1 cellular context compared by ENCODE assay signal in the genomic region with DNA sequence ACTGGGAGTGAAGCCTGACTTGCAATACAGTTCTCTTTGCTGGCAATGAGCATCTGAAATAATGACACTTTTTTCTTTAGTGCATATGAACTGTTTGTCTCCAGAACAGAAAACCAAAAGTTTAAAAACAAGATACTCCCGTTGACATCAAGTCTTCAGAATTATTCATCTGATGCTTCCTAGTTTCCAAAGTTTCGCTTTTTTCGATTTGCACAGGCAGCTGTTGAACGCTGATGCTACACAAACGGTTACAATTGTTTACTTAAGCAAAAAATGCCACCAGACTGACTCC.
TF ChIP-seq lines count a peak whose summit lies in the region.

No MANE protein-coding gene starts in this region.

TF ChIP-seq in GM12878, 131 proteins besides CTCF, POLR2A, EP300 and RAD21 (continued from another document):
- TF ChIP-seq BMI1 (IDR thresholded peaks at IDR 0.05; ENCODE audit: borderline replicate concordance): no peak
- TF ChIP-seq CBX3 (IDR thresholded peaks at IDR 0.05; ENCODE audit: borderline replicate concordance, low read depth): no peak
- no peak for TF ChIP-seq STAT1 (conservative IDR thresholded peaks at IDR 0.05)
- TF ChIP-seq FOXK2 (IDR thresholded peaks at IDR 0.05): no peak
- TF ChIP-seq POLR2AphosphoS5 (IDR thresholded peaks at IDR 0.05; ENCODE audit: low read length): no peak
- TF ChIP-seq, protein P1, sequence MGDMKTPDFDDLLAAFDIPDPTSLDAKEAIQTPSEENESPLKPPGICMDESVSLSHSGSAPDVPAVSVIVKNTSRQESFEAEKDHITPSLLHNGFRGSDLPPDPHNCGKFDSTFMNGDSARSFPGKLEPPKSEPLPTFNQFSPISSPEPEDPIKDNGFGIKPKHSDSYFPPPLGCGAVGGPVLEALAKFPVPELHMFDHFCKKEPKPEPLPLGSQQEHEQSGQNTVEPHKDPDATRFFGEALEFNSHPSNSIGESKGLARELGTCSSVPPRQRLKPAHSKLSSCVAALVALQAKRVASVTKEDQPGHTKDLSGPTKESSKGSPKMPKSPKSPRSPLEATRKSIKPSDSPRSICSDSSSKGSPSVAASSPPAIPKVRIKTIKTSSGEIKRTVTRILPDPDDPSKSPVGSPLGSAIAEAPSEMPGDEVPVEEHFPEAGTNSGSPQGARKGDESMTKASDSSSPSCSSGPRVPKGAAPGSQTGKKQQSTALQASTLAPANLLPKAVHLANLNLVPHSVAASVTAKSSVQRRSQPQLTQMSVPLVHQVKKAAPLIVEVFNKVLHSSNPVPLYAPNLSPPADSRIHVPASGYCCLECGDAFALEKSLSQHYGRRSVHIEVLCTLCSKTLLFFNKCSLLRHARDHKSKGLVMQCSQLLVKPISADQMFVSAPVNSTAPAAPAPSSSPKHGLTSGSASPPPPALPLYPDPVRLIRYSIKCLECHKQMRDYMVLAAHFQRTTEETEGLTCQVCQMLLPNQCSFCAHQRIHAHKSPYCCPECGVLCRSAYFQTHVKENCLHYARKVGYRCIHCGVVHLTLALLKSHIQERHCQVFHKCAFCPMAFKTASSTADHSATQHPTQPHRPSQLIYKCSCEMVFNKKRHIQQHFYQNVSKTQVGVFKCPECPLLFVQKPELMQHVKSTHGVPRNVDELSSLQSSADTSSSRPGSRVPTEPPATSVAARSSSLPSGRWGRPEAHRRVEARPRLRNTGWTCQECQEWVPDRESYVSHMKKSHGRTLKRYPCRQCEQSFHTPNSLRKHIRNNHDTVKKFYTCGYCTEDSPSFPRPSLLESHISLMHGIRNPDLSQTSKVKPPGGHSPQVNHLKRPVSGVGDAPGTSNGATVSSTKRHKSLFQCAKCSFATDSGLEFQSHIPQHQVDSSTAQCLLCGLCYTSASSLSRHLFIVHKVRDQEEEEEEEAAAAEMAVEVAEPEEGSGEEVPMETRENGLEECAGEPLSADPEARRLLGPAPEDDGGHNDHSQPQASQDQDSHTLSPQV (IDR thresholded peaks at IDR 0.05): no peak
- no peak for TF ChIP-seq IKZF2 (IDR thresholded peaks at IDR 0.05)
- no peak for TF ChIP-seq ZZZ3 (IDR thresholded peaks at IDR 0.05; ENCODE audit: control insufficient read depth, insufficient read length, low read depth)
- TF ChIP-seq MTA2 (IDR thresholded peaks at IDR 0.05; ENCODE audit: low read depth): no peak
- TF ChIP-seq, protein P2, sequence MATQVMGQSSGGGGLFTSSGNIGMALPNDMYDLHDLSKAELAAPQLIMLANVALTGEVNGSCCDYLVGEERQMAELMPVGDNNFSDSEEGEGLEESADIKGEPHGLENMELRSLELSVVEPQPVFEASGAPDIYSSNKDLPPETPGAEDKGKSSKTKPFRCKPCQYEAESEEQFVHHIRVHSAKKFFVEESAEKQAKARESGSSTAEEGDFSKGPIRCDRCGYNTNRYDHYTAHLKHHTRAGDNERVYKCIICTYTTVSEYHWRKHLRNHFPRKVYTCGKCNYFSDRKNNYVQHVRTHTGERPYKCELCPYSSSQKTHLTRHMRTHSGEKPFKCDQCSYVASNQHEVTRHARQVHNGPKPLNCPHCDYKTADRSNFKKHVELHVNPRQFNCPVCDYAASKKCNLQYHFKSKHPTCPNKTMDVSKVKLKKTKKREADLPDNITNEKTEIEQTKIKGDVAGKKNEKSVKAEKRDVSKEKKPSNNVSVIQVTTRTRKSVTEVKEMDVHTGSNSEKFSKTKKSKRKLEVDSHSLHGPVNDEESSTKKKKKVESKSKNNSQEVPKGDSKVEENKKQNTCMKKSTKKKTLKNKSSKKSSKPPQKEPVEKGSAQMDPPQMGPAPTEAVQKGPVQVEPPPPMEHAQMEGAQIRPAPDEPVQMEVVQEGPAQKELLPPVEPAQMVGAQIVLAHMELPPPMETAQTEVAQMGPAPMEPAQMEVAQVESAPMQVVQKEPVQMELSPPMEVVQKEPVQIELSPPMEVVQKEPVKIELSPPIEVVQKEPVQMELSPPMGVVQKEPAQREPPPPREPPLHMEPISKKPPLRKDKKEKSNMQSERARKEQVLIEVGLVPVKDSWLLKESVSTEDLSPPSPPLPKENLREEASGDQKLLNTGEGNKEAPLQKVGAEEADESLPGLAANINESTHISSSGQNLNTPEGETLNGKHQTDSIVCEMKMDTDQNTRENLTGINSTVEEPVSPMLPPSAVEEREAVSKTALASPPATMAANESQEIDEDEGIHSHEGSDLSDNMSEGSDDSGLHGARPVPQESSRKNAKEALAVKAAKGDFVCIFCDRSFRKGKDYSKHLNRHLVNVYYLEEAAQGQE (IDR thresholded peaks at IDR 0.05; ENCODE audit: low read depth, low read length): no peak
- TF ChIP-seq, protein P3, sequence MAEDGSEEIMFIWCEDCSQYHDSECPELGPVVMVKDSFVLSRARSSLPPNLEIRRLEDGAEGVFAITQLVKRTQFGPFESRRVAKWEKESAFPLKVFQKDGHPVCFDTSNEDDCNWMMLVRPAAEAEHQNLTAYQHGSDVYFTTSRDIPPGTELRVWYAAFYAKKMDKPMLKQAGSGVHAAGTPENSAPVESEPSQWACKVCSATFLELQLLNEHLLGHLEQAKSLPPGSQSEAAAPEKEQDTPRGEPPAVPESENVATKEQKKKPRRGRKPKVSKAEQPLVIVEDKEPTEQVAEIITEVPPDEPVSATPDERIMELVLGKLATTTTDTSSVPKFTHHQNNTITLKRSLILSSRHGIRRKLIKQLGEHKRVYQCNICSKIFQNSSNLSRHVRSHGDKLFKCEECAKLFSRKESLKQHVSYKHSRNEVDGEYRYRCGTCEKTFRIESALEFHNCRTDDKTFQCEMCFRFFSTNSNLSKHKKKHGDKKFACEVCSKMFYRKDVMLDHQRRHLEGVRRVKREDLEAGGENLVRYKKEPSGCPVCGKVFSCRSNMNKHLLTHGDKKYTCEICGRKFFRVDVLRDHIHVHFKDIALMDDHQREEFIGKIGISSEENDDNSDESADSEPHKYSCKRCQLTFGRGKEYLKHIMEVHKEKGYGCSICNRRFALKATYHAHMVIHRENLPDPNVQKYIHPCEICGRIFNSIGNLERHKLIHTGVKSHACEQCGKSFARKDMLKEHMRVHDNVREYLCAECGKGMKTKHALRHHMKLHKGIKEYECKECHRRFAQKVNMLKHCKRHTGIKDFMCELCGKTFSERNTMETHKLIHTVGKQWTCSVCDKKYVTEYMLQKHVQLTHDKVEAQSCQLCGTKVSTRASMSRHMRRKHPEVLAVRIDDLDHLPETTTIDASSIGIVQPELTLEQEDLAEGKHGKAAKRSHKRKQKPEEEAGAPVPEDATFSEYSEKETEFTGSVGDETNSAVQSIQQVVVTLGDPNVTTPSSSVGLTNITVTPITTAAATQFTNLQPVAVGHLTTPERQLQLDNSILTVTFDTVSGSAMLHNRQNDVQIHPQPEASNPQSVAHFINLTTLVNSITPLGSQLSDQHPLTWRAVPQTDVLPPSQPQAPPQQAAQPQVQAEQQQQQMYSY (CRISPR knock-in tag; IDR thresholded peaks at IDR 0.05): no peak
- TF ChIP-seq NFIC (IDR thresholded peaks at IDR 0.05; ENCODE audit: low read depth, low read length): no peak
- TF ChIP-seq RB1 (IDR thresholded peaks at IDR 0.05; ENCODE audit: borderline replicate concordance): no peak
- no peak for TF ChIP-seq YY1 (IDR thresholded peaks at IDR 0.05; ENCODE audit: low read depth, low read length)
- TF ChIP-seq RELA (IDR thresholded peaks at IDR 0.05; ENCODE audit: borderline replicate concordance, partially characterized antibody): no peak
- TF ChIP-seq MEF2B (IDR thresholded peaks at IDR 0.05; ENCODE audit: partially characterized antibody, poor library complexity, severe bottlenecking): no peak
- TF ChIP-seq, protein P4, sequence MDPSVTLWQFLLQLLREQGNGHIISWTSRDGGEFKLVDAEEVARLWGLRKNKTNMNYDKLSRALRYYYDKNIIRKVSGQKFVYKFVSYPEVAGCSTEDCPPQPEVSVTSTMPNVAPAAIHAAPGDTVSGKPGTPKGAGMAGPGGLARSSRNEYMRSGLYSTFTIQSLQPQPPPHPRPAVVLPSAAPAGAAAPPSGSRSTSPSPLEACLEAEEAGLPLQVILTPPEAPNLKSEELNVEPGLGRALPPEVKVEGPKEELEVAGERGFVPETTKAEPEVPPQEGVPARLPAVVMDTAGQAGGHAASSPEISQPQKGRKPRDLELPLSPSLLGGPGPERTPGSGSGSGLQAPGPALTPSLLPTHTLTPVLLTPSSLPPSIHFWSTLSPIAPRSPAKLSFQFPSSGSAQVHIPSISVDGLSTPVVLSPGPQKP (IDR thresholded peaks at IDR 0.05; ENCODE audit: low read depth, low read length): no peak
- TF ChIP-seq TARDBP (IDR thresholded peaks at IDR 0.05; ENCODE audit: borderline replicate concordance): no peak
